8 cellular contexts compared by ENCODE assay signal in the genomic region with DNA sequence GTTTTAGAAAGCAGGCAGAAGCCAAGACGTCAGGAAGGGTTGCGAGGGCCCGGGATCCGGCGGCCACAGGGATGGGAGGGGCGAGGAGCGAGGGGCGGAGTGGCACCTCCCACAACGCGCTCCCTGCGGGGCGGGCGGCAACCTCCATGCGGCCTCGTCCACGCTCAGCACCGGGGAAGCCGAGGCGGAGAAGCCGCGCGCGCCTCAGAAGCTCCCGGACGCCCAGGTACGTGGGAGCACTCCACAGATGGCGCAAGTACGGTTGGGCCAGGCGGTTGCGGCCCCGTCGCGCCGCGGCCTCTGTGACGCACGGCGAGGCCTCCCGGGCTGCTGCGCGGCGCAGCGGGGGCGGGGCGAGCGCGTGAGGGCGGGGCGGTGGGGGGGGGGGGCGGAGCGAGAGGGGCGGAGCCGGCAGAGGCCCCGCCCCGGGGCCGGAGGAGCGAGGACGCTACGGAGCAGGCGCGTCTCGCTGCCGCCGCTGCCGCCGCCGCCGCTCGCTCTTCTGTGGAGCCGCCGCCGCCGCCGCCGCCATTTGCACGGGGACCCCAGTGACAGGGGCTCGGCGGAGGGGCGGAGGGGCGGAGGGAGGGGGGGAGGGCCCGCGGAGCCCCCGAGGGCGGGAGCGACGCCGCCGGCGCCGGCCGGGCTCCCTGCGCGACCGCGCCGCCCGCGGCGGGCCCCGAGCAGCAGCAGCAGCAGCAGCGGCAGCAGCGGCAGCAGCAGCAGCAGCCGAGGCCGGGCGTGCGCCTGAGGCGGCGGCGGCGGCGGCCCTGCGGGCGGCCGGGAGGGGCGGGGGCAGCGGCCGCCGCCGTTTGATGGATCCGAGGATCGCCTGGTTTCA. TPM values are rescaled to one million over a fixed set of nuclear protein-coding genes. Genes with fewer than 3 reads are reported as not detected.
DNase-seq lines count a peak whose midpoint lies in the region; ATAC-seq and TF ChIP-seq lines count a peak whose summit lies in the region.

A gene (plus strand): TSS at position 500 of the 841 bp plus-strand sequence. CDS start 316 bp downstream, at position 816.

- TF ChIP-seq CTCF in right lobe of liver (IDR thresholded peaks at IDR 0.05) = no peak

- under 1% methylated on average over 32 of the region's 121 CpGs for WGBS in right lobe of liver (ENCODE audit: insufficient coverage, low coverage, low lambda C conversion rate, missing lambda C conversion rate)

- H3K27ac ChIP-seq in right lobe of liver = peak within 1 kb of the TSS; percentile 94 to 98 (median 97)

- H3K9me3 ChIP-seq in right lobe of liver = no peaks in the 10 kb centered on the region

- no peaks in the 10 kb centered on the region for H3K27me3 ChIP-seq in right lobe of liver

- TF ChIP-seq POLR2A in GM18951 (IDR thresholded peaks at IDR 0.05; ENCODE audit: extremely low read depth, insufficient read depth, insufficient read length) (peak; percentile 94), right lobe of liver (IDR thresholded peaks at IDR 0.05) (peak; percentile 61)

- ATAC-seq in HG03159 (IDR thresholded peaks at IDR 0.05; ENCODE audit: unreplicated experiment) = peak; percentile 77
- peak; percentile 83 to 91 (median 84) for ATAC-seq in right lobe of liver

- DNase-seq in AG20443 (ENCODE audit: low spot score) (peak; percentile 100), NCI-H510A treated with DMSO at 0.1 percent for 48 hours (lab: John Stamatoyannopoulos, UW) (peak; percentile 84), dermis blood vessel endothelial cell (peak; percentile 89), right lobe of liver (peak; percentile 91 to 94 (median 92))
- DNase-seq in activated CD4-positive, alpha-beta T cell treated with anti-CD3 and anti-CD28 coated beads, Interleukin-2, amount 50 U/mL, for 48 hours = peak; percentile 87 to 88
- peak; percentile 87 for DNase-seq in stimulated activated CD4-positive, alpha-beta T cell treated with anti-CD3 and anti-CD28 coated beads, Interleukin-4, amount 100 ng/mL, for 24 hours

- intact Hi-C loops in right lobe of liver (cut with DNase I) = no loop called here

- no peaks in the 10 kb centered on the region for H3K36me3 ChIP-seq in right lobe of liver

- peak within 1 kb of the TSS; percentile 83 to 87 (median 86) for H3K4me3 ChIP-seq in right lobe of liver

- H3K4me1 ChIP-seq in right lobe of liver = peaks cover 0 to 27% (median 4%) of the 10 kb centered on the region in 4 donors

- in situ Hi-C loops in GM18951 (cut with MboI; ENCODE audit: low sequenced_read_pairs, unreplicated experiment) = no loop called here

RNA-seq across cellular contexts. Expression of the gene that starts here (rescaled TPM):
- total RNA-seq in dermis blood vessel endothelial cell (11.9 and 13.1 TPM in 2 replicates), right lobe of liver (10 to 100 TPM in 1 of 6 experiments, 1 to 10 TPM in 5; 7.2 to 13.2 (median 9.3) TPM)

Comparison
In these comparisons a context has a peak if more than half of its experiments do, and no peak if none do; other contexts are left out.
1. Peak in every context shown above with its lines: DNase-seq, ATAC-seq, H3K4me3 ChIP-seq and H3K27ac ChIP-seq.